17 cellular contexts compared by ENCODE assay signal in genomic region chr7:70608229-70608628, GRCh38.
DNase-seq lines count a peak whose midpoint lies in the region; FAIRE-seq and TF ChIP-seq lines count a peak whose summit lies in the region.
"Had no signal": no experiment of that assay in that cellular context is flagged by ENCODE, and none has a peak within 500 bp of the region (broad histone marks: within the 10 kb centered on the region; RNA-seq: fewer than 3 reads in every experiment).

No MANE protein-coding gene starts in this region.

- no peak overlapping the region for H2AFZ ChIP-seq in SK-N-SH (ENCODE audit: low read depth)

- no peak overlapping the region for H3K27ac ChIP-seq in HEK293 (ENCODE audit: extremely low read depth, low read depth, low read length)
- H3K27ac ChIP-seq in SK-N-SH (ENCODE audit: low read depth in 2 of 2, low read length in 1 of 2): no peak overlapping the region
- H3K27ac ChIP-seq: A549, C4-2B, HL-60 had no signal

- no peaks in the 10 kb centered on the region for H3K27me3 ChIP-seq in SK-N-SH (ENCODE audit: insufficient read depth)
- H3K27me3 ChIP-seq: BE2C had no signal

- H3K4me1 ChIP-seq in HEK293 (ENCODE audit: control insufficient read depth, insufficient read depth, low read length) (no peaks in the 10 kb centered on the region), SK-N-SH (ENCODE audit: control insufficient read depth in 1 of 2, insufficient read depth in 2 of 2, low read depth in 1 of 2, low read length in 1 of 2) (peaks cover 0 to 7% of the 10 kb centered on the region in 2 experiments; a peak in 2 of 4 replicates)
- H3K4me1 ChIP-seq: A549, HAP-1 had no signal

- no peak overlapping the region for H3K4me2 ChIP-seq in SK-N-SH
- H3K4me2 ChIP-seq: A549 had no signal

- no peaks in the 10 kb centered on the region for H4K20me1 ChIP-seq in SK-N-SH (ENCODE audit: insufficient read depth)

- no peak overlapping the region for H3K4me3 Mint-ChIP-seq in HFFc6
- H3K4me3 Mint-ChIP-seq: CD4-positive, alpha-beta memory T cell had no signal

- no peaks in the 10 kb centered on the region for H3K9me2 ChIP-seq in SK-N-SH

- no peak overlapping the region for H3K9ac ChIP-seq in SK-N-SH

- H3K9me3 ChIP-seq in HEK293 (ENCODE audit: control insufficient read depth, insufficient read depth, low read depth, low read length) (no peaks in the 10 kb centered on the region), SK-N-SH (no peaks in the 10 kb centered on the region)
- H3K9me3 ChIP-seq: BE2C, HAP-1 had no signal

- POLR2A ChIA-PET in HEK293 (lab: Yijun Ruan, JAX): no interaction called here
- POLR2A ChIA-PET in SK-N-SH (lab: Yijun Ruan, JAX): no interaction called here

- peaks cover 4% of the 10 kb centered on the region; the same call in 1 of the 2 replicates for H3K36me3 Mint-ChIP-seq in HFFc6 (ENCODE audit: low read depth)
- H3K36me3 Mint-ChIP-seq: CD4-positive, alpha-beta memory T cell had no signal

- H3K36me3 ChIP-seq in HEK293 (ENCODE audit: control insufficient read depth in 2 of 2, insufficient read depth in 1 of 2, low read length in 2 of 2) (no peaks in the 10 kb centered on the region), SK-N-SH (replicated peaks in 1 of 2; ENCODE audit: control insufficient read depth in 1 of 2, insufficient read depth in 2 of 2, low read length in 1 of 2) (no peaks in the 10 kb centered on the region)
- H3K36me3 ChIP-seq: BE2C, HAP-1 had no signal

- CTCF ChIA-PET in HEK293 (lab: Yijun Ruan, JAX): no interaction called here
- CTCF ChIA-PET in SK-N-SH (lab: Yijun Ruan, JAX): interaction anchor here (1.4 kb wide), 1 partner anchor 20 kb away, joined by 5 read pairs; no protein-coding TSS in a partner anchor

- DNase-seq in Daoy (ENCODE audit: low read depth) (peak; percentile 65), SK-N-SH (no peak), urothelium cell line (ENCODE audit: low spot score) (peak; percentile 37), NCI-H1092 (lab: John Stamatoyannopoulos, UW) (no peak), HFFc6 (no peak), SHP77 (lab: John Stamatoyannopoulos, UW) (no peak)
- DNase-seq: BE2C; CD4-positive, alpha-beta memory T cell; DMS79; GF-D8 had no signal

- peak in 1 of 2 experiments; percentile 66; a peak in 1 of 4 replicates for TF ChIP-seq EP300 in SK-N-SH (IDR thresholded peaks at IDR 0.05; ENCODE audit: borderline replicate concordance in 1 of 2, low read depth in 1 of 2, low read length in 1 of 2)

- H3K4me3 ChIP-seq in HEK293 (ENCODE audit: low read depth, low read length): no peak overlapping the region
- no peak overlapping the region for H3K4me3 ChIP-seq in SK-N-SH (ENCODE audit: low read depth in 2 of 2, low read length in 1 of 2)
- H3K4me3 ChIP-seq: A549, HAP-1 had no signal

- no peak for FAIRE-seq in urothelium cell line (lab: Jason Lieb, UNC)
- FAIRE-seq: A549, GM19239, H1 had no signal

- H3K9me3 Mint-ChIP-seq in HFFc6: peaks cover 46% of the 10 kb centered on the region

- no peak for TF ChIP-seq CTCF in HEK293 (tag by site-specific recombination; IDR thresholded peaks at IDR 0.05)
- TF ChIP-seq CTCF in SK-N-SH (IDR thresholded peaks at IDR 0.05): no peak
- no peak for TF ChIP-seq CTCF in HFFc6 (IDR thresholded peaks at IDR 0.05)

- no peaks in the 10 kb centered on the region for H3K27me3 Mint-ChIP-seq in HFFc6 (ENCODE audit: insufficient read depth)

- 40% methylated on average over 3 of the region's 3 CpGs for WGBS in SK-N-SH (ENCODE audit: low lambda C conversion rate)

- no peaks in the 10 kb centered on the region for H3F3A ChIP-seq in SK-N-SH (replicated peaks; ENCODE audit: insufficient read depth)

- H3K27ac Mint-ChIP-seq in HFFc6: no peak overlapping the region
- H3K27ac Mint-ChIP-seq: CD4-positive, alpha-beta memory T cell had no signal

- no peak for TF ChIP-seq RAD21 in SK-N-SH (IDR thresholded peaks at IDR 0.05; ENCODE audit: low read length)

- no peaks in the 10 kb centered on the region for H3K4me1 Mint-ChIP-seq in HFFc6 (ENCODE audit: low read depth)
- H3K4me1 Mint-ChIP-seq: CD4-positive, alpha-beta memory T cell had no signal

- no peaks in the 10 kb centered on the region for H3K79me2 ChIP-seq in SK-N-SH (ENCODE audit: insufficient read depth)

TF ChIP-seq in HEK293, 187 proteins besides CTCF, POLR2A, EP300 and RAD21:
- TF ChIP-seq, protein P1, sequence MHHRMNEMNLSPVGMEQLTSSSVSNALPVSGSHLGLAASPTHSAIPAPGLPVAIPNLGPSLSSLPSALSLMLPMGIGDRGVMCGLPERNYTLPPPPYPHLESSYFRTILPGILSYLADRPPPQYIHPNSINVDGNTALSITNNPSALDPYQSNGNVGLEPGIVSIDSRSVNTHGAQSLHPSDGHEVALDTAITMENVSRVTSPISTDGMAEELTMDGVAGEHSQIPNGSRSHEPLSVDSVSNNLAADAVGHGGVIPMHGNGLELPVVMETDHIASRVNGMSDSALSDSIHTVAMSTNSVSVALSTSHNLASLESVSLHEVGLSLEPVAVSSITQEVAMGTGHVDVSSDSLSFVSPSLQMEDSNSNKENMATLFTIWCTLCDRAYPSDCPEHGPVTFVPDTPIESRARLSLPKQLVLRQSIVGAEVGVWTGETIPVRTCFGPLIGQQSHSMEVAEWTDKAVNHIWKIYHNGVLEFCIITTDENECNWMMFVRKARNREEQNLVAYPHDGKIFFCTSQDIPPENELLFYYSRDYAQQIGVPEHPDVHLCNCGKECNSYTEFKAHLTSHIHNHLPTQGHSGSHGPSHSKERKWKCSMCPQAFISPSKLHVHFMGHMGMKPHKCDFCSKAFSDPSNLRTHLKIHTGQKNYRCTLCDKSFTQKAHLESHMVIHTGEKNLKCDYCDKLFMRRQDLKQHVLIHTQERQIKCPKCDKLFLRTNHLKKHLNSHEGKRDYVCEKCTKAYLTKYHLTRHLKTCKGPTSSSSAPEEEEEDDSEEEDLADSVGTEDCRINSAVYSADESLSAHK (tag by site-specific recombination; IDR thresholded peaks at IDR 0.05): no peak
- no peak for TF ChIP-seq ZNF175 (tag by site-specific recombination; IDR thresholded peaks at IDR 0.05)
- no peak for TF ChIP-seq KLF7 (tag by site-specific recombination; IDR thresholded peaks at IDR 0.05; ENCODE audit: borderline replicate concordance)
- peak; percentile 42; the same call in 1 of the 2 replicates for TF ChIP-seq ZNF121 (tag by site-specific recombination; IDR thresholded peaks at IDR 0.05)
- TF ChIP-seq ZNF138 (tag by site-specific recombination; IDR thresholded peaks at IDR 0.05; ENCODE audit: borderline replicate concordance): no peak
- no peak for TF ChIP-seq FEZF1 (tag by site-specific recombination; IDR thresholded peaks at IDR 0.05)
- TF ChIP-seq YY2 (tag by site-specific recombination; IDR thresholded peaks at IDR 0.05): no peak
- no peak for TF ChIP-seq HOXD13 (CRISPR knock-in tag; IDR thresholded peaks at IDR 0.05; ENCODE audit: borderline replicate concordance)

TF ChIP-seq in SK-N-SH, 30 proteins besides CTCF, POLR2A, EP300 and RAD21 (continues in another document):
- TF ChIP-seq FOXM1 (IDR thresholded peaks at IDR 0.05; ENCODE audit: low read depth) (no peak), REST (IDR thresholded peaks at IDR 0.05; ENCODE audit: low read depth, low read length) (no peak), FOXJ3 (CRISPR knock-in tag; IDR thresholded peaks at IDR 0.05) (no peak), MXI1 (IDR thresholded peaks at IDR 0.05; ENCODE audit: low read depth, low read length) (no peak), USF2 (IDR thresholded peaks at IDR 0.05; ENCODE audit: borderline replicate concordance, low read depth, low read length) (no peak), FOSL2 (IDR thresholded peaks at IDR 0.05; ENCODE audit: borderline replicate concordance, low read depth) (peak; percentile 49; the same call in 1 of the 2 replicates), CHD2 (IDR thresholded peaks at IDR 0.05; ENCODE audit: low read length, partially characterized antibody) (no peak), USF1 (IDR thresholded peaks at IDR 0.05; ENCODE audit: borderline replicate concordance, low read depth) (no peak), RCOR1 (IDR thresholded peaks at IDR 0.05; ENCODE audit: low read length) (no peak)

Comparison
In these comparisons a context has a peak if more than half of its experiments do, and no peak if none do; other contexts are left out.
1. DNase-seq: peak in Daoy (single experiment) and urothelium cell line (single experiment); none in SK-N-SH (single experiment), NCI-H1092 (single experiment), HFFc6 (single experiment) and SHP77 (0 of 2).